In the genomic region with DNA sequence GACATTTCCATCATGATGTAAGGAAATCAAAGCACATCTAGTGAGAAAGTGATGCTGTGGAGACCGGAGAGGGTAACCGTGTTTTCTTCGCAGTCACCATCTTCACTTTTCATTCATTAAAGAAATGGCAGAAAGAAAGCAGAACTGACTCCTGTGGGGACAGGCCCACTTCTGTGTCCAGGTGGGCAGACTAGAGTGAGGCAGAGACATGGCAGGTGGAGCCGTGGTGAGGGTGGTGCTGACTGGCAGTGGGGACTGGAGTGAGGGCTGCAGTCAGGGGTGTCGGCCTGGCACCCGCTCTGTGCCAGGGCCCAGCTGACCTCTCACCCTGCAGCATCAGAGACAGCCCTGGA, we compare ENCODE assay signal across 1 cellular context.
TF ChIP-seq lines count a peak whose summit lies in the region.

No MANE protein-coding gene starts in this region.

TF ChIP-seq in GM12878, 131 proteins besides CTCF, POLR2A, EP300 and RAD21:
- TF ChIP-seq ZNF622 (IDR thresholded peaks at IDR 0.05) (no peak), SPI1 (IDR thresholded peaks at IDR 0.05; ENCODE audit: borderline replicate concordance, insufficient read depth, low read depth, low read length) (peak; percentile 35; the same call in 1 of the 2 replicates)
